In genomic region chr13:112397108-112397507, GRCh38 we compare ENCODE assay signal across 9 cellular contexts. TPM values are rescaled to one million over a fixed set of nuclear protein-coding genes. Genes with fewer than 3 reads are reported as not detected.
"Had no signal": no experiment of that assay in that cellular context is flagged by ENCODE, and none has a peak within 500 bp of the region (broad histone marks: within the 10 kb centered on the region; RNA-seq: fewer than 3 reads in every experiment).

No MANE protein-coding gene starts in this region.

- H3K27ac ChIP-seq: HL-60 had no signal

- H3K4me3 ChIP-seq: K562 had no signal

- ATAC-seq: K562 had no signal

- DNase-seq: IMR-90, KBM-7, KG1 had no signal

RNA-seq across cellular contexts. Expression of gene SPACA7, which starts 21.0 kb away (rescaled TPM):
- total RNA-seq: HepG2, HT-29, HT1080, IMR-90, K562 had no signal
- polyA plus RNA-seq: HepG2, IgD-negative memory B cell, IMR-90, K562 had no signal
